22 cellular contexts compared by ENCODE assay signal in the genomic region with DNA sequence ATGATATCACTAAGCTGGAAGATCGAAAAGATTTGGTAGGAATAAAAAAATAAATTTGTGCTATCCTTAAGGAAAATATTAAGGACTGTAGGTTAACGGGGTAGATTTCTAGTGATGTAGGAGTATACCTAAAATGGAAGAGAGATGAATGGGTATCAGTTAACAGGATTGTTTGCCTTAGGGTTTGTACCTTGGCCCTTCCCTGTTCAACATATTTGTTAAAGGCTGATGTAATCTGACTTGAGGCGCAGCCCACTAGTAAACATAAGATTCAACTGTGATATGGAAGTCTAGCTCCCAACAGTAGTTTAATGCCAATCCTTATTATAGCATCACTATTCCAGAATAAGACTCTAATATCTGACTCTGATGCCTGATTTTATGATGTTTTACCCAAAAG.
DNase-seq lines count a peak whose midpoint lies in the region; ATAC-seq, FAIRE-seq and TF ChIP-seq lines count a peak whose summit lies in the region.
"Had no signal": no experiment of that assay in that cellular context is flagged by ENCODE, and none has a peak within 500 bp of the region (broad histone marks: within the 10 kb centered on the region; RNA-seq: fewer than 3 reads in every experiment).

No MANE protein-coding gene starts in this region.

- H3K36me3 Mint-ChIP-seq in WTC11 (no peaks in the 10 kb centered on the region), glutamatergic neuron (ENCODE audit: unreplicated experiment) (no peaks in the 10 kb centered on the region)
- H3K36me3 Mint-ChIP-seq: CD4-positive, alpha-beta memory T cell; T-cell had no signal

- WGBS in liver: 47% methylated on average over 3 of the region's 3 CpGs

- FAIRE-seq in D721Med (lab: Jason Lieb, UNC): peak; percentile 51

- no peak for TF ChIP-seq RAD21 in liver (IDR thresholded peaks at IDR 0.05)

- POLR2A ChIA-PET in WTC11 (lab: Charles Lee): no interaction called here

- CTCF ChIA-PET in WTC11 (lab: Charles Lee): no interaction called here

- no peaks in the 10 kb centered on the region for H3K9me3 Mint-ChIP-seq in WTC11
- no peaks in the 10 kb centered on the region for H3K9me3 Mint-ChIP-seq in glutamatergic neuron (ENCODE audit: unreplicated experiment)

- ATAC-seq in WTC11 (no peak), HG03571 (IDR thresholded peaks at IDR 0.05; ENCODE audit: unreplicated experiment) (no peak)
- ATAC-seq: T-cell had no signal

- no peak overlapping the region for H3K9ac ChIP-seq in liver (ENCODE audit: low read depth in 1 of 2, low read length in 2 of 2)
- H3K9ac ChIP-seq: BLaER1 treated with 17β-estradiol and CSF1 and Interleukin-3, amounts not matched to agents 10 nM and 100 nM had no signal

- H3K4me3 Mint-ChIP-seq in WTC11 (no peak overlapping the region), glutamatergic neuron (ENCODE audit: unreplicated experiment) (no peak overlapping the region)
- H3K4me3 Mint-ChIP-seq: CD4-positive, alpha-beta memory T cell; T-cell had no signal

- H3K4me1 Mint-ChIP-seq in WTC11 (no peaks in the 10 kb centered on the region), glutamatergic neuron (ENCODE audit: low read depth, unreplicated experiment) (no peaks in the 10 kb centered on the region)
- H3K4me1 Mint-ChIP-seq: CD4-positive, alpha-beta memory T cell; T-cell had no signal

- no peaks in the 10 kb centered on the region for H3K9me3 ChIP-seq in liver (ENCODE audit: control insufficient read depth in 4 of 4, low read length in 3 of 4)
- H3K9me3 ChIP-seq: BLaER1 treated with 17β-estradiol and CSF1 and Interleukin-3, amounts not matched to agents 10 nM and 100 nM; Peyer's patch; SJCRH30 had no signal

- no peak overlapping the region for H3K27ac ChIP-seq in liver (ENCODE audit: low read depth in 1 of 2, low read length in 2 of 2)
- H3K27ac ChIP-seq: BLaER1 treated with 17β-estradiol and CSF1 and Interleukin-3, amounts not matched to agents 10 nM and 100 nM; Peyer's patch; SJCRH30 had no signal

- H3K27me3 ChIP-seq in liver (ENCODE audit: control insufficient read depth in 4 of 4, insufficient read depth in 4 of 4, low read length in 3 of 4): no peaks in the 10 kb centered on the region
- H3K27me3 ChIP-seq: BLaER1 treated with 17β-estradiol and CSF1 and Interleukin-3, amounts not matched to agents 10 nM and 100 nM; Peyer's patch; SJCRH30 had no signal

- no peaks in the 10 kb centered on the region for H3K4me1 ChIP-seq in liver (ENCODE audit: control insufficient read depth in 4 of 4, insufficient read depth in 4 of 4, low read length in 3 of 4)
- H3K4me1 ChIP-seq: BLaER1 treated with 17β-estradiol and CSF1 and Interleukin-3, amounts not matched to agents 10 nM and 100 nM; Peyer's patch; SJCRH30 had no signal

- DNase-seq in D721Med (ENCODE audit: insufficient read length, low spot score) (no peak), HuH-7 (ENCODE audit: low spot score) (peak; percentile 18), WTC11 (ENCODE audit: low spot score) (no peak), UCSD-AML1 (lab: John Stamatoyannopoulos, UW; ENCODE audit: unreplicated experiment) (no peak), glutamatergic neuron (no peak)
- DNase-seq: ACHN; CD4-positive, alpha-beta memory T cell; DMS79; H7; KBM-7; NCI-H1105; NCI-H146; NCI-H2029; NCI-H2171; NCI-H345; NCI-H774; Peyer's patch; SJCRH30; T-cell had no signal

- no peak overlapping the region for H3K4me3 ChIP-seq in liver (ENCODE audit: low read depth in 1 of 3, low read length in 3 of 3)
- H3K4me3 ChIP-seq: BLaER1 treated with 17β-estradiol and CSF1 and Interleukin-3, amounts not matched to agents 10 nM and 100 nM; Peyer's patch; SJCRH30 had no signal

- TF ChIP-seq CTCF in D721Med (IDR thresholded peaks at IDR 0.05; ENCODE audit: insufficient read depth, missing control alignments): no peak
- TF ChIP-seq CTCF in WTC11 (IDR thresholded peaks at IDR 0.05): no peak
- no peak for TF ChIP-seq CTCF in liver (IDR thresholded peaks at IDR 0.05; ENCODE audit: low read depth, low read length, missing input control)
- TF ChIP-seq CTCF in glutamatergic neuron (IDR thresholded peaks at IDR 0.05; ENCODE audit: partially characterized antibody, unreplicated experiment): no peak

- no peak overlapping the region for H3K27ac Mint-ChIP-seq in WTC11
- no peak overlapping the region for H3K27ac Mint-ChIP-seq in glutamatergic neuron (ENCODE audit: unreplicated experiment)
- H3K27ac Mint-ChIP-seq: CD4-positive, alpha-beta memory T cell; T-cell had no signal

- H3K36me3 ChIP-seq in liver (ENCODE audit: control insufficient read depth in 4 of 4, insufficient read depth in 3 of 4, low read depth in 1 of 4, low read length in 3 of 4): no peaks in the 10 kb centered on the region
- H3K36me3 ChIP-seq: BLaER1 treated with 17β-estradiol and CSF1 and Interleukin-3, amounts not matched to agents 10 nM and 100 nM; Peyer's patch; SJCRH30 had no signal

- H3K27me3 Mint-ChIP-seq in WTC11 (ENCODE audit: low read depth) (no peaks in the 10 kb centered on the region), glutamatergic neuron (ENCODE audit: unreplicated experiment) (no peaks in the 10 kb centered on the region)
- H3K27me3 Mint-ChIP-seq: CD4-positive, alpha-beta memory T cell; T-cell had no signal

TF ChIP-seq in WTC11, 78 proteins besides CTCF, POLR2A, EP300 and RAD21:
- TF ChIP-seq FOXJ3 (CRISPR knock-in tag; IDR thresholded peaks at IDR 0.05; ENCODE audit: borderline replicate concordance) (no peak), GABPB1 (CRISPR knock-in tag; IDR thresholded peaks at IDR 0.05) (peak; percentile 94)

TF ChIP-seq in liver, 16 proteins besides CTCF, POLR2A, EP300 and RAD21:
- TF ChIP-seq EGR1 (IDR thresholded peaks at IDR 0.05; ENCODE audit: low read depth in 2 of 2) (no peak), HNF4A (conservative IDR thresholded peaks at IDR 0.05) (peak; percentile 12 to 59)
